Comparison of ENCODE assay signal across 17 cellular contexts in the genomic region with DNA sequence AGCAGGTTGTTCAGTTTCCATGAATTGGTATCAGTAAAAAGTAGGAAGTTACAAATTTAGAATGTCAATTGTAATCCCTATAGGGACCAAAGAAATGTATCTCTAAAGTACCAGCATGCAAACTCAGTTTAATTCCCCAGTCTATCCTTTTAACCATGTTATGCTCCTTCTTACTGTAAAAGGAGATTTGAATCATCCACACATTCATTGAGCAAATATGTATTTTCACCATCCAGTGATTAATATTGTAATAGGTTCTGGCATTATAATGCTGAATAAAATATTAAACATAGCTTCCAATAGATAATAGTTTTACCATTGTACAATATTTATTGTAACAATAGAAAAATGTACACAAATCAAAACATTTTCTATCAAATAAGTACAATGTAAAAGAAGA.
A peak's percentile ranks its signal among the peaks of the same experiment; 100 is the strongest.
DNase-seq lines count a peak whose midpoint lies in the region; ATAC-seq, FAIRE-seq and TF ChIP-seq lines count a peak whose summit lies in the region.
"Had no signal": no experiment of that assay in that cellular context is flagged by ENCODE, and none has a peak within 500 bp of the region (broad histone marks: within the 10 kb centered on the region; RNA-seq: fewer than 3 reads in every experiment).

No MANE protein-coding gene starts in this region.

- H3K27ac ChIP-seq in PC-3 (ENCODE audit: low read length), result no peak overlapping the region
- H3K27ac ChIP-seq in kidney (ENCODE audit: low read depth in 2 of 2, low read length in 2 of 2), result no peak overlapping the region

- no peaks in the 10 kb centered on the region for H3K27me3 Mint-ChIP-seq in nephron progenitor cell (ENCODE audit: low read depth, poor library complexity)
- H3K27me3 Mint-ChIP-seq: CD4-positive, alpha-beta T cell had no signal

- no peaks in the 10 kb centered on the region for H3K9me2 ChIP-seq in PC-3 (replicated peaks; ENCODE audit: low read length)

- no peak overlapping the region for H3K4me3 ChIP-seq in PC-3 (ENCODE audit: low read length)
- no peak overlapping the region for H3K4me3 ChIP-seq in kidney (ENCODE audit: low read length in 2 of 2)
- H3K4me3 ChIP-seq: K562 had no signal

- ATAC-seq in PC-3, result no peak
- no peak for ATAC-seq in HG02678 (IDR thresholded peaks at IDR 0.05; ENCODE audit: unreplicated experiment)
- ATAC-seq in GM21723 (IDR thresholded peaks at IDR 0.05; ENCODE audit: unreplicated experiment), result no peak
- ATAC-seq: K562 had no signal

- POLR2A ChIA-PET in PC-3 (lab: Charles Lee; ENCODE audit: unreplicated experiment), result interaction anchor here (0.6 kb wide), 1 partner anchor 47 kb away, joined by 3 read pairs; no protein-coding TSS in a partner anchor

- no TSS peak for BruUV-seq in PC-3 (replicated peaks; lab: Mats Ljungman, UMichigan)

- no peaks in the 10 kb centered on the region for H3F3A ChIP-seq in PC-3 (ENCODE audit: low read length, unreplicated experiment)

- no peaks in the 10 kb centered on the region for H3K79me2 ChIP-seq in PC-3 (ENCODE audit: low read length)

- DNase-seq in ELR (ENCODE audit: low read depth), result peak; percentile 8
- DNase-seq in PC-3, result peak; percentile 31
- DNase-seq in fibroblast of gingiva (ENCODE audit: low read depth), result peak; percentile 10
- no peak for DNase-seq in nephron progenitor cell
- no peak for DNase-seq in kidney
- DNase-seq: BE2C; Calu3; CD4-positive, alpha-beta T cell; DMS53; MV-4-11; NCI-H1417 treated with DMSO at 0.1 percent for 48 hours; NCI-H1930; NCI-H69; RPMI8226 had no signal

- no peak overlapping the region for H3K4me2 ChIP-seq in PC-3 (ENCODE audit: low read length)

- H3K36me3 ChIP-seq in PC-3 (ENCODE audit: low read depth, low read length) (peaks cover 3% of the 10 kb centered on the region; the same call in 1 of the 2 replicates), kidney (ENCODE audit: control insufficient read depth in 1 of 2, insufficient read depth in 2 of 2, low read length in 2 of 2) (no peaks in the 10 kb centered on the region)
- H3K36me3 ChIP-seq: BE2C had no signal

- CTCF ChIA-PET in PC-3 (lab: Charles Lee), result no interaction called here

- no peaks in the 10 kb centered on the region for H4K20me1 ChIP-seq in PC-3 (ENCODE audit: low read length)

- no peaks in the 10 kb centered on the region for H3K4me1 Mint-ChIP-seq in nephron progenitor cell

- H3K9ac ChIP-seq in PC-3 (ENCODE audit: low read length), result no peak overlapping the region
- no peak overlapping the region for H3K9ac ChIP-seq in kidney (ENCODE audit: low read length in 2 of 2)

- H3K9me3 ChIP-seq in PC-3 (ENCODE audit: low read length), result 0 out of 2 replicates have a peak, but pooled peaks cover 3% of the 10 kb centered on the region
- H3K9me3 ChIP-seq in kidney (ENCODE audit: control insufficient read depth in 1 of 2, low read length in 2 of 2), result no peaks in the 10 kb centered on the region
- H3K9me3 ChIP-seq: BE2C had no signal

- TF ChIP-seq CTCF in PC-3 (conservative IDR thresholded peaks at IDR 0.05; ENCODE audit: low read depth, low read length) (no peak), nephron progenitor cell (IDR thresholded peaks at IDR 0.05) (no peak), kidney (IDR thresholded peaks at IDR 0.05; ENCODE audit: borderline replicate concordance, extremely low read depth, insufficient read depth) (no peak)

- no peaks in the 10 kb centered on the region for H3K27me3 ChIP-seq in PC-3 (ENCODE audit: low read length)
- H3K27me3 ChIP-seq: BE2C had no signal

- no peak for FAIRE-seq in kidney (lab: Jason Lieb, UNC)
- FAIRE-seq: K562 had no signal

- no peak overlapping the region for H2AFZ ChIP-seq in PC-3 (ENCODE audit: low read length)

- H3K4me1 ChIP-seq in PC-3 (ENCODE audit: insufficient read depth, low read length) (no peaks in the 10 kb centered on the region), kidney (ENCODE audit: control insufficient read depth in 1 of 2, insufficient read depth in 1 of 2, low read depth in 1 of 2, low read length in 2 of 2) (no peaks in the 10 kb centered on the region)
- H3K4me1 ChIP-seq: BE2C had no signal

- H3K27ac Mint-ChIP-seq in nephron progenitor cell, result peak overlapping the region; percentile 5
- H3K27ac Mint-ChIP-seq: CD4-positive, alpha-beta T cell had no signal

- no peak overlapping the region for H3K4me3 Mint-ChIP-seq in nephron progenitor cell
- H3K4me3 Mint-ChIP-seq: CD4-positive, alpha-beta T cell had no signal

- H3K9me3 Mint-ChIP-seq in nephron progenitor cell, result peaks cover 36% of the 10 kb centered on the region

- intact Hi-C loops in PC-3 (cut with micrococcal nuclease) (no loop called here), kidney (cut with DNase I) (no loop called here)

- no peaks in the 10 kb centered on the region for H3K36me3 Mint-ChIP-seq in nephron progenitor cell (ENCODE audit: low read depth)

Comparison
In these comparisons a context has a peak if more than half of its experiments do, and no peak if none do; other contexts are left out.
1. DNase-seq: peak in ELR (single experiment), PC-3 (single experiment) and fibroblast of gingiva (single experiment); none in nephron progenitor cell (single experiment) and kidney (single experiment).